ENCODE assay signal across 10 cellular contexts in the genomic region with DNA sequence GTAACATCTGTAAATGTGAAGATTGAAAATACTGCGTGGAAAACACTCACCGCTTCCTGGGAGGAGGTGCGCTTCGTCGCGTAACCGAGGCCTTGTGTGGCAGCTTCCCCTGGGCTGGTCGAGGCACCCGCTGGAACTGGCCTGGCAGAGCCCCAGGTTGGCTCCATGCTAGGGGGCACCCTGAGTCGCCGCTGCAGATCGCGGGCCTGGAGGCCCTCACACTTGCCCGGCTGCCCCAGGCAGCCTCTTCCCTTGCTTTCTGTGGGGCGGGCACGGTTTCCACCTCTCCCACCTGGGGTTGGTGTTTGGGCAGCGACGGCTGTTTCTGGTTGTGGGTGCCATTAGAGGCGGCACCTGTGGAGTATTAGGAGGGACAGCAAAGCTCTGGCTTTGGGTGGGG. TPM values are rescaled to one million over a fixed set of nuclear protein-coding genes. Genes with fewer than 3 reads are reported as not detected.
DNase-seq lines count a peak whose midpoint lies in the region; FAIRE-seq and TF ChIP-seq lines count a peak whose summit lies in the region.
"Had no signal": no experiment of that assay in that cellular context is flagged by ENCODE, and none has a peak within 500 bp of the region (broad histone marks: within the 10 kb centered on the region; RNA-seq: fewer than 3 reads in every experiment).

No MANE protein-coding gene starts in this region.

- H3K27me3 ChIP-seq in bronchial epithelial cell (ENCODE audit: control insufficient read depth, insufficient read depth, low read length) (no peaks in the 10 kb centered on the region), mesenchymal stem cell (ENCODE audit: control insufficient read depth in 1 of 2, insufficient read depth in 1 of 2, low read length in 2 of 2) (no peaks in the 10 kb centered on the region), testis (no peaks in the 10 kb centered on the region)

- intact Hi-C loops in activated CD4-positive, alpha-beta T cell treated with anti-CD3 and anti-CD28 coated beads, Interleukin-2, amount 10 ng/mL, durations not matched to agents 24 days and 14 days (cut with micrococcal nuclease), result no loop called here
- intact Hi-C loops in testis (cut with DNase I; ENCODE audit: low total_unique reads), result loop anchor here (5.0 kb wide), 1 partner anchor 334 kb away; no protein-coding TSS in a partner anchor

- FAIRE-seq in bronchial epithelial cell (lab: Jason Lieb, UNC), result no peak

- no peak overlapping the region for H2BK12ac ChIP-seq in mesenchymal stem cell (ENCODE audit: low read length in 2 of 2)

- peaks cover 46% of the 10 kb centered on the region for H3K36me3 Mint-ChIP-seq in activated CD4-positive, alpha-beta T cell treated with anti-CD3 and anti-CD28 coated beads, Interleukin-2, amount 10 ng/mL, durations not matched to agents 24 days and 14 days (ENCODE audit: low read depth)

- no peak overlapping the region for H3K18ac ChIP-seq in mesenchymal stem cell (ENCODE audit: low read depth in 1 of 2, low read length in 2 of 2)

- H3K4me2 ChIP-seq in mesenchymal stem cell (ENCODE audit: low read length, poor library complexity, severe bottlenecking), result no peak overlapping the region

- WGBS in mesenchymal stem cell, result 96% methylated on average over 19 of the region's 19 CpGs
- WGBS in testis, 2 donors, result 57 to 82% methylated on average over 7 to 19 of the region's 19 CpGs

- H2BK120ac ChIP-seq in mesenchymal stem cell (ENCODE audit: low read depth, low read length), result no peak overlapping the region

- peaks cover 29% of the 10 kb centered on the region for H3K9me3 Mint-ChIP-seq in activated CD4-positive, alpha-beta T cell treated with anti-CD3 and anti-CD28 coated beads, Interleukin-2, amount 10 ng/mL, durations not matched to agents 24 days and 14 days

- no peak for TF ChIP-seq CTCF in bronchial epithelial cell (IDR thresholded peaks at IDR 0.05; ENCODE audit: insufficient read depth, low read length, severe bottlenecking)
- no peak for TF ChIP-seq CTCF in testis (IDR thresholded peaks at IDR 0.05)

- H3K23ac ChIP-seq in mesenchymal stem cell (ENCODE audit: low read length in 2 of 2), result no peak overlapping the region

- peak overlapping the region; percentile 34 for H3K27ac Mint-ChIP-seq in activated CD4-positive, alpha-beta T cell treated with anti-CD3 and anti-CD28 coated beads, Interleukin-2, amount 10 ng/mL, durations not matched to agents 24 days and 14 days

- no peak overlapping the region for H3K27ac ChIP-seq in mesenchymal stem cell (ENCODE audit: low read length, poor library complexity, severe bottlenecking)
- H3K27ac ChIP-seq in testis, result no peak overlapping the region

- peaks cover 7% of the 10 kb centered on the region for H3K79me1 ChIP-seq in mesenchymal stem cell (replicated peaks; ENCODE audit: low read length, poor library complexity, severe bottlenecking)

- H3K4me1 ChIP-seq in mesenchymal stem cell (ENCODE audit: control insufficient read depth, insufficient read depth, low read depth, low read length), result peaks cover 2% of the 10 kb centered on the region
- H3K4me1 ChIP-seq in testis, result peaks cover 8% of the 10 kb centered on the region

- peak overlapping the region; percentile 27 for H4K91ac ChIP-seq in mesenchymal stem cell (ENCODE audit: low read length)

- H2AFZ ChIP-seq in mesenchymal stem cell (ENCODE audit: low read depth, low read length), result no peak overlapping the region

- H2BK15ac ChIP-seq in mesenchymal stem cell (ENCODE audit: low read depth, poor library complexity, severe bottlenecking), result no peak overlapping the region

- peaks cover 26% of the 10 kb centered on the region for H3K9me3 ChIP-seq in mesenchymal stem cell (ENCODE audit: control insufficient read depth, low read length)
- H3K9me3 ChIP-seq in testis, result no peaks in the 10 kb centered on the region

- H3K14ac ChIP-seq in mesenchymal stem cell (ENCODE audit: low read length in 2 of 2), result no peak overlapping the region

- peak overlapping the region; percentile 87 for H3K9ac ChIP-seq in mesenchymal stem cell (ENCODE audit: low read length)

- H2BK5ac ChIP-seq in mesenchymal stem cell (ENCODE audit: low read depth, low read length, poor library complexity, severe bottlenecking), result no peak overlapping the region

- no peak overlapping the region for H4K8ac ChIP-seq in mesenchymal stem cell (ENCODE audit: low read length)

- H3K4me3 ChIP-seq in bronchial epithelial cell (ENCODE audit: low read depth, low read length) (peak overlapping the region; percentile 58), mesenchymal stem cell (ENCODE audit: insufficient read depth in 1 of 2, low read depth in 1 of 2, low read length in 2 of 2) (peak overlapping the region in 1 of 2 experiments; percentile 84), testis (peak overlapping the region; percentile 69 to 85)

- no peak for TF ChIP-seq POLR2A in testis (IDR thresholded peaks at IDR 0.05)

- H3K36me3 ChIP-seq in bronchial epithelial cell (ENCODE audit: control insufficient read depth, insufficient read depth, low read length), result no peaks in the 10 kb centered on the region
- peaks cover 9 to 41% of the 10 kb centered on the region in 2 experiments for H3K36me3 ChIP-seq in mesenchymal stem cell (ENCODE audit: control insufficient read depth in 1 of 2, insufficient read depth in 2 of 2, low read depth in 1 of 2, low read length in 2 of 2)
- H3K36me3 ChIP-seq in testis (ENCODE audit: low read depth, missing control alignments), result no peaks in the 10 kb centered on the region

- H3K4me3 Mint-ChIP-seq in activated CD4-positive, alpha-beta T cell treated with anti-CD3 and anti-CD28 coated beads, Interleukin-2, amount 10 ng/mL, durations not matched to agents 24 days and 14 days, result peak overlapping the region; percentile 91

- no peaks in the 10 kb centered on the region for H3K27me3 Mint-ChIP-seq in activated CD4-positive, alpha-beta T cell treated with anti-CD3 and anti-CD28 coated beads, Interleukin-2, amount 10 ng/mL, durations not matched to agents 24 days and 14 days

- peak overlapping the region in 1 of 2 experiments; percentile 51 for H3K4ac ChIP-seq in mesenchymal stem cell (ENCODE audit: low read depth in 1 of 2, low read length in 2 of 2)

- peaks cover 12% of the 10 kb centered on the region for H3K4me1 Mint-ChIP-seq in activated CD4-positive, alpha-beta T cell treated with anti-CD3 and anti-CD28 coated beads, Interleukin-2, amount 10 ng/mL, durations not matched to agents 24 days and 14 days

- no peak overlapping the region for H2AK5ac ChIP-seq in mesenchymal stem cell (ENCODE audit: low read length, severe bottlenecking)

- DNase-seq in activated CD4-positive, alpha-beta T cell treated with anti-CD3 and anti-CD28 coated beads, Interleukin-2, amount 10 ng/mL, durations not matched to agents 24 days and 14 days, result no peak
- no peak for DNase-seq in activated CD4-positive, alpha-beta T cell treated with anti-CD3 and anti-CD28 coated beads, Interleukin-2, amount 50 U/mL, for 4 hours
- DNase-seq in bronchial epithelial cell (ENCODE audit: low read depth) (no peak), mesenchymal stem cell (no peak), testis (no peak), germinal center (ENCODE audit: low spot score) (no peak)
- DNase-seq in effector CD8-positive, alpha-beta T cell (lab: John Stamatoyannopoulos, UW), result no peak
- no peak for DNase-seq in central memory CD4-positive, alpha-beta T cell
- DNase-seq: ACHN, MM.1S had no signal

RNA-seq across cellular contexts. Expression of gene ZNF354C, which starts 0.9 kb away (rescaled TPM):
- 4.0 and 4.5 TPM in 2 replicates for total RNA-seq in activated CD4-positive, alpha-beta T cell treated with anti-CD3 and anti-CD28 coated beads, Interleukin-2, amount 10 ng/mL, durations not matched to agents 24 days and 14 days
- total RNA-seq in bronchial epithelial cell, result 3.3 and 3.9 TPM in 2 replicates
- polyA plus RNA-seq in mesenchymal stem cell (2013, experiment 1 of 2), result 1.8 TPM
- polyA plus RNA-seq in mesenchymal stem cell (2013, experiment 2 of 2), result 1.8 TPM
- total RNA-seq in testis, result 1 to 10 TPM; 4.6 to 4.8 TPM
- polyA plus RNA-seq in testis (ENCODE audit: insufficient read depth, low read depth, low replicate concordance), result 4.0 TPM

RNA-seq across cellular contexts. Expression of gene ZNF879, which starts 37.4 kb away (rescaled TPM):
- total RNA-seq in activated CD4-positive, alpha-beta T cell treated with anti-CD3 and anti-CD28 coated beads, Interleukin-2, amount 10 ng/mL, durations not matched to agents 24 days and 14 days, result 2.7 and 3.8 TPM in 2 replicates
- total RNA-seq in bronchial epithelial cell (3.4 and 6.7 TPM in 2 replicates), testis (10 to 100 TPM; 21.8 to 22.8 TPM)
- 0.73 TPM for polyA plus RNA-seq in mesenchymal stem cell (2013, experiment 1 of 2)
- polyA plus RNA-seq in mesenchymal stem cell (2013, experiment 2 of 2), result 0.88 TPM
- 8.4 TPM for polyA plus RNA-seq in testis (ENCODE audit: insufficient read depth, low read depth, low replicate concordance)
